13 cellular contexts compared by ENCODE assay signal in genomic region chr1:60073605-60074278, GRCh38. TPM values are rescaled to one million over a fixed set of nuclear protein-coding genes. Genes with fewer than 3 reads are reported as not detected.
DNase-seq lines count a peak whose midpoint lies in the region; ATAC-seq and TF ChIP-seq lines count a peak whose summit lies in the region.
"Had no signal": no experiment of that assay in that cellular context is flagged by ENCODE, and none has a peak within 500 bp of the region (broad histone marks: within the 10 kb centered on the region; RNA-seq: fewer than 3 reads in every experiment).

Gene C1orf87, minus strand, starts transcription at chr1:60073770. Its CDS starts 1,127 bp downstream, at chr1:60072643.

- in situ Hi-C loops in brain microvascular endothelial cell (cut with HindIII; ENCODE audit: low pct_ligation_motif_present, low sequenced_read_pairs): no loop called here

- no peak within 1 kb of the TSS for H3K9ac ChIP-seq in iPS-18a (ENCODE audit: low read length)

- ATAC-seq in HG03139 (IDR thresholded peaks at IDR 0.05; ENCODE audit: unreplicated experiment): no peak

- H3K9me3 ChIP-seq in iPS-18a (ENCODE audit: control insufficient read depth, low read depth, low read length): no peaks in the 10 kb centered on the region

- no peaks in the 10 kb centered on the region for H3K36me3 ChIP-seq in brain microvascular endothelial cell (replicated peaks)
- H3K36me3 ChIP-seq in iPS-18a (ENCODE audit: control insufficient read depth, low read depth, low read length): no peaks in the 10 kb centered on the region

- H3K27me3 ChIP-seq in brain microvascular endothelial cell (replicated peaks): no peaks in the 10 kb centered on the region
- peaks cover 12% of the 10 kb centered on the region for H3K27me3 ChIP-seq in iPS-18a (ENCODE audit: control insufficient read depth, insufficient read depth, low read length)
- peaks cover 0 to 56% (median 22%) of the 10 kb centered on the region in 45 donors for H3K27me3 ChIP-seq in dorsolateral prefrontal cortex

- no peak within 1 kb of the TSS for H3K27ac ChIP-seq in brain microvascular endothelial cell
- H3K27ac ChIP-seq in iPS-18a (ENCODE audit: low read length): no peak within 1 kb of the TSS
- H3K27ac ChIP-seq in dorsolateral prefrontal cortex: no peak within 1 kb of the TSS
- H3K27ac ChIP-seq: epithelial cell of prostate had no signal

- H3K4me1 ChIP-seq in iPS-18a (ENCODE audit: control insufficient read depth, low read depth, low read length): no peaks in the 10 kb centered on the region

- intact Hi-C loops in dorsolateral prefrontal cortex (cut with DNase I): no loop called here

- H3K4me3 ChIP-seq in brain microvascular endothelial cell (ENCODE audit: low read depth, low read length) (peak within 1 kb of the TSS; percentile 12), iPS-18a (ENCODE audit: low read length) (peak within 1 kb of the TSS; percentile 59), retinal pigment epithelial cell (ENCODE audit: low read length) (peak within 1 kb of the TSS; percentile 36), dorsolateral prefrontal cortex (peak within 1 kb of the TSS in 4 of 59 donors; percentile 7 to 26 (median 16))

- no peak for TF ChIP-seq CTCF in brain microvascular endothelial cell (IDR thresholded peaks at IDR 0.05; ENCODE audit: low read depth, low read length, missing control alignments)
- no peak for TF ChIP-seq CTCF in retinal pigment epithelial cell (conservative IDR thresholded peaks at IDR 0.05; ENCODE audit: low read depth, low read length)
- TF ChIP-seq CTCF in dorsolateral prefrontal cortex (IDR thresholded peaks at IDR 0.05 in 54 of 56, conservative IDR thresholded peaks at IDR 0.05 in 2 of 56; ENCODE audit: low read depth in 1 of 56, partially characterized antibody in 56 of 56): no peak

- peak; percentile 4 for DNase-seq in NCI-H2227 (lab: John Stamatoyannopoulos, UW; ENCODE audit: unreplicated experiment)
- DNase-seq in NCI-H2227 treated with DMSO at 0.1 percent for 48 hours (lab: John Stamatoyannopoulos, UW): no peak
- DNase-seq in brain microvascular endothelial cell: no peak
- no peak for DNase-seq in retinal pigment epithelial cell (ENCODE audit: low read depth)
- no peak for DNase-seq in dedifferentiated amniotic fluid mesenchymal stem cell (ENCODE audit: extremely low spot score)
- no peak for DNase-seq in dorsolateral prefrontal cortex
- DNase-seq: activated CD4-positive, alpha-beta T cell treated with anti-CD3 and anti-CD28 coated beads for 1 hour; KG1; NCI-H187 treated with DMSO at 0.1 percent for 48 hours had no signal

RNA-seq across cellular contexts. Expression of gene C1orf87, which starts in this region (rescaled TPM):
- total RNA-seq in dorsolateral prefrontal cortex: 1 to 10 TPM in 28 of 120 experiments, under 1 TPM in 67, not detected in 25; 0.22 to 2.8 (median 0.75) TPM
- total RNA-seq: A172 had no signal
